Comparison of ENCODE assay signal across 30 cellular contexts in the genomic region with DNA sequence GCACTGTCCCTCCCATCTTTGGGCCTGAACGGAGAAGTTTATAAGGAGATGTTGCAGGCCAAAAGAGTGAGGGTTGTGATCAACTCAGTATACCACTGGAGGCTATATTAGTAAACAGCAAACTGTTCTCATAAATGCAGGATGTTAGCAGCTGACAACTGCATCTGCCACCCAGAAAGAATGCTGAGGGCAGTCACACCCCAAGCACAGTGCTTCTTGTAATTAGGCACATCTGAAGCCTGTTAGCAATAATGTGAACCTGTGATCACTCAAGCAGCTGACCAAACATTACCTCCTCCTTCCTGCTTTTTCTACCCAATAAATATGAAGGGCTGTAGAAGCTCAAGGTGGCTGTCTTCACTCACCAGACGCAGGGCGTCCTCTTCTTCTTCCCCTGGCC.
"Had no signal": no experiment of that assay in that cellular context is flagged by ENCODE, and none has a peak within 500 bp of the region (broad histone marks: within the 10 kb centered on the region; RNA-seq: fewer than 3 reads in every experiment).

No MANE protein-coding gene starts in this region.

- H3K27ac Mint-ChIP-seq: dendritic cell treated with granulocyte-macrophage colony-stimulating factor and Interleukin-4, amounts not matched to agents 40 ng/mL and 50 ng/mL, for 4 days; natural killer cell; stimulated activated naive B cell treated with anti-CD40 and anti-IgM and Interleukin-4, amounts not matched to agents 10 μg/mL and 1 μg/mL and 100 μg/mL, for 72 hours; stimulated activated naive CD8-positive, alpha-beta T cell treated with anti-CD3 and anti-CD28 coated beads, Interleukin-15, Interleukin-2, amounts not matched to agents 100 ng/mL and 50 ng/mL, for 24 hours had no signal

- H3K27me3 Mint-ChIP-seq: dendritic cell treated with granulocyte-macrophage colony-stimulating factor and Interleukin-4, amounts not matched to agents 40 ng/mL and 50 ng/mL, for 4 days; stimulated activated naive B cell treated with anti-CD40 and anti-IgM and Interleukin-4, amounts not matched to agents 10 μg/mL and 1 μg/mL and 100 μg/mL, for 72 hours; stimulated activated naive CD8-positive, alpha-beta T cell treated with anti-CD3 and anti-CD28 coated beads, Interleukin-15, Interleukin-2, amounts not matched to agents 100 ng/mL and 50 ng/mL, for 24 hours had no signal

- ATAC-seq: heart right ventricle; left cardiac atrium; left lung; natural killer cell; psoas muscle; right cardiac atrium; stimulated activated naive B cell treated with anti-CD40 and anti-IgM and Interleukin-4, amounts not matched to agents 10 μg/mL and 1 μg/mL and 100 μg/mL, for 72 hours; upper lobe of right lung had no signal

- H3K9me3 ChIP-seq: colonic mucosa, esophagus squamous epithelium, ovary, psoas muscle, sigmoid colon, thoracic aorta, tibial nerve, upper lobe of right lung, uterus had no signal

- H3K36me3 Mint-ChIP-seq: natural killer cell; stimulated activated naive B cell treated with anti-CD40 and anti-IgM and Interleukin-4, amounts not matched to agents 10 μg/mL and 1 μg/mL and 100 μg/mL, for 72 hours had no signal

- H3K9me3 Mint-ChIP-seq: stimulated activated naive B cell treated with anti-CD40 and anti-IgM and Interleukin-4, amounts not matched to agents 10 μg/mL and 1 μg/mL and 100 μg/mL, for 72 hours had no signal

- H3K27ac ChIP-seq: colonic mucosa, esophagus squamous epithelium, heart right ventricle, left lung, ovary, psoas muscle, sigmoid colon, skin epidermis, spleen, thoracic aorta, tibial nerve, upper lobe of right lung, uterus had no signal

- DNase-seq: colonic mucosa; effector CD8-positive, alpha-beta T cell; erythroblast; esophagus squamous epithelium; foreskin melanocyte; glutamatergic neuron; heart right ventricle; hippocampal formation; left cardiac atrium; left lung; mesendoderm; midbrain; natural killer cell; occipital lobe; ovary; posterior cingulate gyrus; psoas muscle; right cardiac atrium; sigmoid colon; spleen; stimulated activated CD4-positive, alpha-beta T cell treated with anti-CD3 and anti-CD28 coated beads, Interleukin-15, amount 100 ng/mL, for 24 hours; stimulated activated CD4-positive, alpha-beta T cell treated with anti-CD3 and anti-CD28 coated beads, Interleukin-2, amount 100 ng/mL, for 48 hours; stimulated activated naive B cell treated with anti-CD40 and anti-IgM and Interleukin-4, amounts not matched to agents 10 μg/mL and 1 μg/mL and 100 μg/mL, for 72 hours; upper lobe of right lung; uterus had no signal

- H3K4me1 Mint-ChIP-seq: natural killer cell; stimulated activated naive B cell treated with anti-CD40 and anti-IgM and Interleukin-4, amounts not matched to agents 10 μg/mL and 1 μg/mL and 100 μg/mL, for 72 hours had no signal

- H3K4me3 ChIP-seq: colonic mucosa, esophagus squamous epithelium, heart right ventricle, left lung, ovary, psoas muscle, sigmoid colon, skin epidermis, spleen, thoracic aorta, tibial nerve, upper lobe of right lung, uterus had no signal

- H3K4me3 Mint-ChIP-seq: dendritic cell treated with granulocyte-macrophage colony-stimulating factor and Interleukin-4, amounts not matched to agents 40 ng/mL and 50 ng/mL, for 4 days; natural killer cell; stimulated activated naive B cell treated with anti-CD40 and anti-IgM and Interleukin-4, amounts not matched to agents 10 μg/mL and 1 μg/mL and 100 μg/mL, for 72 hours; stimulated activated naive CD8-positive, alpha-beta T cell treated with anti-CD3 and anti-CD28 coated beads, Interleukin-15, Interleukin-2, amounts not matched to agents 100 ng/mL and 50 ng/mL, for 24 hours had no signal

- H3K4me1 ChIP-seq: colonic mucosa, heart right ventricle, left lung, psoas muscle, sigmoid colon, spleen, tibial nerve, upper lobe of right lung, uterus had no signal

- H3K27me3 ChIP-seq: colonic mucosa, esophagus squamous epithelium, heart right ventricle, left lung, ovary, sigmoid colon, spleen, tibial nerve, upper lobe of right lung, uterus had no signal

- H3K36me3 ChIP-seq: colonic mucosa, esophagus squamous epithelium, heart right ventricle, left lung, ovary, sigmoid colon, spleen, thoracic aorta, tibial nerve, upper lobe of right lung, uterus had no signal
